Comparison of ENCODE assay signal across 1 cellular context in genomic region chr17:45300060-45300751, GRCh38.
TF ChIP-seq lines count a peak whose summit lies in the region.

No MANE protein-coding gene starts in this region.

TF ChIP-seq in H1, 55 proteins besides CTCF, POLR2A, EP300 and RAD21:
- TF ChIP-seq CHD2 (IDR thresholded peaks at IDR 0.05; ENCODE audit: low read length) (no peak), KDM5A (IDR thresholded peaks at IDR 0.05; ENCODE audit: low read length) (no peak), JUND (IDR thresholded peaks at IDR 0.05; ENCODE audit: low read length) (no peak), YY1 (IDR thresholded peaks at IDR 0.05; ENCODE audit: low read depth, low read length) (no peak), ZNF274 (IDR thresholded peaks at IDR 0.05; ENCODE audit: borderline replicate concordance, extremely low read depth, low read length) (no peak), BCL11A (IDR thresholded peaks at IDR 0.05; ENCODE audit: low read depth in 2 of 2, low read length in 2 of 2) (no peak), POLR2AphosphoS5 (IDR thresholded peaks at IDR 0.05; ENCODE audit: low read depth, low read length) (no peak)
